7 cellular contexts compared by ENCODE assay signal in genomic region chr19:52269338-52270261, GRCh38.
DNase-seq lines count a peak whose midpoint lies in the region; ATAC-seq and FAIRE-seq lines count a peak whose summit lies in the region.

TSS of gene ZNF766 (plus strand) at chr19:52269587. CDS start at chr19:52269614, 27 bp downstream.

- FAIRE-seq in GM18507 (lab: Jason Lieb, UNC) = peak; percentile 97

- peak; percentile 95 for ATAC-seq in HG03025 (IDR thresholded peaks at IDR 0.05; ENCODE audit: low FRiP score, unreplicated experiment)

- DNase-seq in GM18507 (ENCODE audit: extremely low spot score, insufficient read length, low read depth) = peak; percentile 91
- peak; percentile 91 to 94 for DNase-seq in NCI-H2081 (lab: John Stamatoyannopoulos, UW)
- peak; percentile 92 for DNase-seq in T1000 (lab: John Stamatoyannopoulos, UW)
- DNase-seq in astrocyte of the hippocampus (ENCODE audit: low read depth, low spot score) = peak; percentile 97
- peak; percentile 92 to 95 for DNase-seq in hippocampal formation (lab: John Stamatoyannopoulos, UW)
- peak; percentile 98 for DNase-seq in retina

Comparison
In these comparisons a context has a peak if more than half of its experiments do, and no peak if none do; other contexts are left out.
1. Peak in every context shown above with its lines: DNase-seq and ATAC-seq.